In the genomic region with DNA sequence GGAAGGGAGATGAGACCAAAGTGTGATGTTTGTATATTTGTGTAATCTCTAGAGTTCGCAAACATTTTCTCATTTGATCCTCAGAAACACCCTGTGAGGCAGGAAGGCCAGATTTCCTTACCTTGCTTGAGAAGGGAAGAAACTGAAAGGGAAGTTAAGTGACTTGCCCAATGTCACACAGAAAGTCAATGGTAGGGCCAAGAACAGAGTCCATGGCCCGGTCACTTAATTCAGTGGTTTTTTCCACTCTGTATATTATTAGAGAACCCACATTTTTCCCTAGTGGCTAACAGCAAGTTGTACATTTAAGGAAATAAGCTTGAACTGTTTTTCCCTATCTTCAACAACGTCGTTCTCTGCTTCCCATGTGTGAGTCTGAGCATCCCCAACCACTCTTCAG, we compare ENCODE assay signal across 10 cellular contexts. TPM values are rescaled to one million over a fixed set of nuclear protein-coding genes. Genes with fewer than 3 reads are reported as not detected.
DNase-seq lines count a peak whose midpoint lies in the region; ATAC-seq and TF ChIP-seq lines count a peak whose summit lies in the region.
"Had no signal": no experiment of that assay in that cellular context is flagged by ENCODE, and none has a peak within 500 bp of the region (broad histone marks: within the 10 kb centered on the region; RNA-seq: fewer than 3 reads in every experiment).

No MANE protein-coding gene starts in this region.

- H3K4me2 ChIP-seq in SU-DHL-6 (ENCODE audit: low read depth, low read length, poor library complexity, severe bottlenecking): peak overlapping the region; percentile 44

- H3K27ac Mint-ChIP-seq in activated CD8-positive, alpha-beta memory T cell treated with anti-CD3 and anti-CD28 coated beads, Interleukin-2, amount 10 ng/mL, durations not matched to agents 7 days and 5 days: peak overlapping the region; percentile 75

- TF ChIP-seq CTCF in SU-DHL-6 (IDR thresholded peaks at IDR 0.05; ENCODE audit: insufficient read depth, low read length, poor library complexity, severe bottlenecking): no peak
- TF ChIP-seq CTCF in gastrocnemius medialis (IDR thresholded peaks at IDR 0.05 in 4 of 5, conservative IDR thresholded peaks at IDR 0.05 in 1 of 5): no peak

- H3K4me1 Mint-ChIP-seq in activated CD8-positive, alpha-beta memory T cell treated with anti-CD3 and anti-CD28 coated beads, Interleukin-2, amount 10 ng/mL, durations not matched to agents 7 days and 5 days: peaks cover 24% of the 10 kb centered on the region

- H3K36me3 ChIP-seq in SU-DHL-6 (ENCODE audit: low read length): no peaks in the 10 kb centered on the region
- H3K36me3 ChIP-seq in gastrocnemius medialis: peaks cover 0 to 97% of the 10 kb centered on the region in 2 donors
- H3K36me3 ChIP-seq: HAP-1 had no signal

- in situ Hi-C loops in gastrocnemius medialis (cut with MboI; ENCODE audit: low sequenced_read_pairs in 4 of 4): no loop called here

- DNase-seq in activated CD8-positive, alpha-beta memory T cell treated with anti-CD3 and anti-CD28 coated beads, Interleukin-2, amount 10 ng/mL, durations not matched to agents 7 days and 5 days: no peak
- DNase-seq in activated CD8-positive, alpha-beta memory T cell treated with anti-CD3 and anti-CD28 coated beads, Interleukin-2, amount 50 U/mL, for 4 hours: no peak
- DNase-seq in gastrocnemius medialis: no peak
- DNase-seq in central memory CD4-positive, alpha-beta T cell: no peak
- no peak for DNase-seq in stimulated activated CD4-positive, alpha-beta T cell treated with anti-CD3 and anti-CD28 coated beads, Interleukin-2, amount 100 ng/mL, for 48 hours
- DNase-seq: NCI-H2029 treated with DMSO at 0.1 percent for 48 hours had no signal

- CTCF ChIA-PET in activated CD8-positive, alpha-beta memory T cell treated with anti-CD3 and anti-CD28 coated beads, Interleukin-2, amount 10 ng/mL, durations not matched to agents 7 days and 5 days (lab: Charles Lee): interaction anchor here (1.2 to 2.0 kb wide), 2 partner anchors 11 to 167 kb away, joined by 3 to 6 read pairs; no protein-coding TSS in a partner anchor

- no peak for TF ChIP-seq POLR2A in gastrocnemius medialis (IDR thresholded peaks at IDR 0.05)

- H3K36me3 Mint-ChIP-seq in activated CD8-positive, alpha-beta memory T cell treated with anti-CD3 and anti-CD28 coated beads, Interleukin-2, amount 10 ng/mL, durations not matched to agents 7 days and 5 days: no peaks in the 10 kb centered on the region

- peaks cover 11% of the 10 kb centered on the region for H3K27me3 Mint-ChIP-seq in activated CD8-positive, alpha-beta memory T cell treated with anti-CD3 and anti-CD28 coated beads, Interleukin-2, amount 10 ng/mL, durations not matched to agents 7 days and 5 days

- H3K4me3 Mint-ChIP-seq in activated CD8-positive, alpha-beta memory T cell treated with anti-CD3 and anti-CD28 coated beads, Interleukin-2, amount 10 ng/mL, durations not matched to agents 7 days and 5 days: peak overlapping the region; percentile 48

- peaks cover 3 to 35% of the 10 kb centered on the region in 2 donors for H3K4me1 ChIP-seq in gastrocnemius medialis

- H3K9me3 Mint-ChIP-seq in activated CD8-positive, alpha-beta memory T cell treated with anti-CD3 and anti-CD28 coated beads, Interleukin-2, amount 10 ng/mL, durations not matched to agents 7 days and 5 days (ENCODE audit: low read depth): no peaks in the 10 kb centered on the region

- peak overlapping the region; percentile 30; the same call in 1 of the 2 replicates for H3K27ac ChIP-seq in SU-DHL-6 (ENCODE audit: low read depth, low read length)
- H3K27ac ChIP-seq in gastrocnemius medialis: peak overlapping the region; percentile 27 to 76 (median 48)

- no peak overlapping the region for H3K4me3 ChIP-seq in SU-DHL-6 (ENCODE audit: insufficient read depth, low read length, poor library complexity, severe bottlenecking)
- no peak overlapping the region for H3K4me3 ChIP-seq in gastrocnemius medialis
- H3K4me3 ChIP-seq: HAP-1 had no signal

- H2AFZ ChIP-seq in SU-DHL-6 (ENCODE audit: low read depth, low read length, severe bottlenecking): peak overlapping the region; percentile 77

- peak overlapping the region; percentile 24; the same call in 1 of the 2 replicates for H3K9ac ChIP-seq in SU-DHL-6 (ENCODE audit: low read length)

- no peaks in the 10 kb centered on the region for H3K9me3 ChIP-seq in SU-DHL-6 (ENCODE audit: insufficient read depth, low read length)
- no peaks in the 10 kb centered on the region for H3K9me3 ChIP-seq in gastrocnemius medialis
- H3K9me3 ChIP-seq: HAP-1 had no signal

- no peaks in the 10 kb centered on the region for H3K79me2 ChIP-seq in SU-DHL-6 (ENCODE audit: insufficient read depth, low read length)

- H4K20me1 ChIP-seq in SU-DHL-6 (ENCODE audit: low read depth, low read length): no peaks in the 10 kb centered on the region

- H3F3A ChIP-seq in SU-DHL-6 (ENCODE audit: insufficient read depth): no peaks in the 10 kb centered on the region

- no peaks in the 10 kb centered on the region for H3K27me3 ChIP-seq in SU-DHL-6 (ENCODE audit: low read length)
- H3K27me3 ChIP-seq in gastrocnemius medialis: no peaks in the 10 kb centered on the region

- H3K9me2 ChIP-seq in SU-DHL-6 (replicated peaks; ENCODE audit: insufficient read depth, low read length): no peaks in the 10 kb centered on the region

- intact Hi-C loops in gastrocnemius medialis (cut with DNase I; ENCODE audit: low total_unique reads): loop anchor here (10.0 kb wide), 1 partner anchor 83 kb away; no protein-coding TSS in a partner anchor

- peak; percentile 21 for ATAC-seq in activated CD8-positive, alpha-beta memory T cell treated with anti-CD3 and anti-CD28 coated beads, Interleukin-2, amount 10 ng/mL, durations not matched to agents 7 days and 5 days
- ATAC-seq in GM21737 (IDR thresholded peaks at IDR 0.05; ENCODE audit: unreplicated experiment) (peak; percentile 16), gastrocnemius medialis (no peak), HG03460 (IDR thresholded peaks at IDR 0.05; ENCODE audit: unreplicated experiment) (no peak)

RNA-seq across cellular contexts. Expression of gene CHPT1, which starts 25.6 kb away (rescaled TPM):
- total RNA-seq in activated CD8-positive, alpha-beta memory T cell treated with anti-CD3 and anti-CD28 coated beads, Interleukin-2, amount 10 ng/mL, durations not matched to agents 7 days and 5 days: 10 to 100 TPM; 14.3 to 20.8 TPM
- 10 to 100 TPM; 32.3 to 67.3 (median 36.1) TPM for total RNA-seq in gastrocnemius medialis

Comparison
In these comparisons a context has a peak if more than half of its experiments do, and no peak if none do; other contexts are left out.
1. ATAC-seq: peak in activated CD8-positive, alpha-beta memory T cell treated with anti-CD3 and anti-CD28 coated beads, Interleukin-2, amount 10 ng/mL, durations not matched to agents 7 days and 5 days (single experiment) and GM21737 (single experiment); none in gastrocnemius medialis (0 of 2) and HG03460 (single experiment).